Comparison of ENCODE assay signal across 10 cellular contexts in genomic region chr2:200471928-200472645, GRCh38. TPM values are rescaled to one million over a fixed set of nuclear protein-coding genes. Genes with fewer than 3 reads are reported as not detected.
DNase-seq lines count a peak whose midpoint lies in the region; ATAC-seq, FAIRE-seq and TF ChIP-seq lines count a peak whose summit lies in the region.
"Had no signal": no experiment of that assay in that cellular context is flagged by ENCODE, and none has a peak within 500 bp of the region (broad histone marks: within the 10 kb centered on the region; RNA-seq: fewer than 3 reads in every experiment).

No MANE protein-coding gene starts in this region.

- no peak overlapping the region for H3K9ac ChIP-seq in SK-N-SH

- H3K27ac ChIP-seq in substantia nigra (ENCODE audit: low read depth, low read length, poor library complexity, severe bottlenecking) (peak overlapping the region; percentile 96), SK-N-SH (ENCODE audit: low read depth in 2 of 2, low read length in 1 of 2) (no peak overlapping the region), gastroesophageal sphincter (no peak overlapping the region)
- H3K27ac ChIP-seq: breast epithelium had no signal

- no peak for TF ChIP-seq RAD21 in SK-N-SH (IDR thresholded peaks at IDR 0.05; ENCODE audit: low read length)

- H3K9me2 ChIP-seq in SK-N-SH, result no peaks in the 10 kb centered on the region

- H3K4me1 ChIP-seq in SK-N-SH (ENCODE audit: control insufficient read depth in 1 of 2, insufficient read depth in 2 of 2, low read depth in 1 of 2, low read length in 1 of 2) (peaks cover 0 to 8% of the 10 kb centered on the region in 2 experiments; a peak in 1 of 4 replicates), gastroesophageal sphincter (peaks cover 0 to 37% (median 0%) of the 10 kb centered on the region in 3 donors)
- H3K4me1 ChIP-seq: breast epithelium had no signal

- H2AFZ ChIP-seq in SK-N-SH (ENCODE audit: low read depth), result no peak overlapping the region

- no peak for TF ChIP-seq POLR2A in gastroesophageal sphincter (IDR thresholded peaks at IDR 0.05)

- no peak for DNase-seq in GM19239 (ENCODE audit: insufficient read length, low spot score)
- DNase-seq in substantia nigra (lab: John Stamatoyannopoulos, UW), result no peak
- no peak for DNase-seq in NCI-H2227 (lab: John Stamatoyannopoulos, UW; ENCODE audit: unreplicated experiment)
- DNase-seq in SK-N-SH, result no peak
- DNase-seq: activated gamma-delta T cell, Right ventricle myocardium superior had no signal

- H3K9me3 ChIP-seq in SK-N-SH (no peaks in the 10 kb centered on the region), gastroesophageal sphincter (no peaks in the 10 kb centered on the region)
- H3K9me3 ChIP-seq: breast epithelium had no signal

- CTCF ChIA-PET in SK-N-SH (lab: Yijun Ruan, JAX), result interaction anchor here (0.7 to 8.0 kb wide), 40 partner anchors 10 to 502 kb away, joined by 3 to 111 read pairs (median 4); partner anchors contain the start of genes KCTD18, SGO2 and SPATS2L

- POLR2A ChIA-PET in SK-N-SH (lab: Yijun Ruan, JAX), result interaction anchor here (1.1 to 1.5 kb wide), 2 partner anchors 9 to 486 kb away, joined by 3 to 4 read pairs; no protein-coding TSS in a partner anchor

- 89% methylated on average over 8 of the region's 8 CpGs for WGBS in SK-N-SH (ENCODE audit: low lambda C conversion rate)
- WGBS in gastroesophageal sphincter (ENCODE audit: low coverage in 1 of 2), 2 donors, result 43 to 90% methylated on average over 1 to 5 of the region's 8 CpGs

- FAIRE-seq in GM19239 (lab: Jason Lieb, UNC), result peak; percentile 69

- TF ChIP-seq CTCF in SK-N-SH (IDR thresholded peaks at IDR 0.05) (no peak), gastroesophageal sphincter (IDR thresholded peaks at IDR 0.05) (no peak)

- TF ChIP-seq EP300 in SK-N-SH (IDR thresholded peaks at IDR 0.05; ENCODE audit: borderline replicate concordance in 1 of 2, low read depth in 1 of 2, low read length in 1 of 2), result no peak
- TF ChIP-seq EP300 in gastroesophageal sphincter (IDR thresholded peaks at IDR 0.05), result no peak

- H3K4me3 ChIP-seq in SK-N-SH (ENCODE audit: low read depth in 2 of 2, low read length in 1 of 2), result no peak overlapping the region
- no peak overlapping the region for H3K4me3 ChIP-seq in gastroesophageal sphincter
- H3K4me3 ChIP-seq: breast epithelium had no signal

- H3K4me2 ChIP-seq in SK-N-SH, result no peak overlapping the region

- H3K36me3 ChIP-seq in SK-N-SH (replicated peaks in 1 of 2; ENCODE audit: control insufficient read depth in 1 of 2, insufficient read depth in 2 of 2, low read length in 1 of 2), result peaks cover 32 to 55% of the 10 kb centered on the region in 2 experiments
- peaks cover 0 to 94% of the 10 kb centered on the region in 2 donors for H3K36me3 ChIP-seq in gastroesophageal sphincter
- H3K36me3 ChIP-seq: breast epithelium had no signal

- no peaks in the 10 kb centered on the region for H3K79me2 ChIP-seq in SK-N-SH (ENCODE audit: insufficient read depth)

- H3F3A ChIP-seq in SK-N-SH (replicated peaks; ENCODE audit: insufficient read depth), result no peaks in the 10 kb centered on the region

- ATAC-seq in HG02588 (IDR thresholded peaks at IDR 0.05; ENCODE audit: unreplicated experiment) (peak; percentile 2), HG03175 (IDR thresholded peaks at IDR 0.05; ENCODE audit: unreplicated experiment) (peak; percentile 9), gastroesophageal sphincter (no peak)

- H4K20me1 ChIP-seq in SK-N-SH (ENCODE audit: insufficient read depth), result no peaks in the 10 kb centered on the region

- no peaks in the 10 kb centered on the region for H3K27me3 ChIP-seq in SK-N-SH (ENCODE audit: insufficient read depth)
- H3K27me3 ChIP-seq in gastroesophageal sphincter, result no peaks in the 10 kb centered on the region
- H3K27me3 ChIP-seq: breast epithelium had no signal

TF ChIP-seq in SK-N-SH, 30 proteins besides CTCF, POLR2A, EP300 and RAD21:
- TF ChIP-seq TAF1 (IDR thresholded peaks at IDR 0.05; ENCODE audit: borderline replicate concordance, low read depth, low read length) (no peak), MEF2A (IDR thresholded peaks at IDR 0.05; ENCODE audit: borderline replicate concordance, low read depth) (no peak), EZH2phosphoT487 (IDR thresholded peaks at IDR 0.05; ENCODE audit: borderline replicate concordance, low read depth) (no peak), SIN3A (IDR thresholded peaks at IDR 0.05; ENCODE audit: borderline replicate concordance, low read depth, low read length) (no peak), REST (IDR thresholded peaks at IDR 0.05; ENCODE audit: low read depth, low read length) (no peak), ZBTB33 (IDR thresholded peaks at IDR 0.05; ENCODE audit: borderline replicate concordance, low read depth) (no peak), USF1 (IDR thresholded peaks at IDR 0.05; ENCODE audit: borderline replicate concordance, low read depth) (no peak), ELF1 (IDR thresholded peaks at IDR 0.05) (no peak), USF2 (IDR thresholded peaks at IDR 0.05; ENCODE audit: borderline replicate concordance, low read depth, low read length) (no peak), TEAD4 (IDR thresholded peaks at IDR 0.05; ENCODE audit: borderline replicate concordance, insufficient read depth) (no peak), RFX5 (IDR thresholded peaks at IDR 0.05; ENCODE audit: low read length) (no peak), YY1 (IDR thresholded peaks at IDR 0.05; ENCODE audit: low read depth) (no peak), JUND (IDR thresholded peaks at IDR 0.05) (no peak), RCOR1 (IDR thresholded peaks at IDR 0.05; ENCODE audit: low read length) (no peak), FOXM1 (IDR thresholded peaks at IDR 0.05; ENCODE audit: low read depth) (no peak)

RNA-seq across cellular contexts. Expression of gene KCTD18, which starts 37.8 kb away (rescaled TPM):
- 7.1 and 8.0 TPM in 2 replicates for polyA plus RNA-seq in SK-N-SH (2012; rRNA removed)
- polyA plus RNA-seq in SK-N-SH (2012; cell fraction: cytosol; rRNA removed), result 9.3 and 9.8 TPM in 2 replicates
- 7.7 and 8.6 TPM in 2 replicates for polyA plus RNA-seq in SK-N-SH (2012; cell fraction: nucleus; rRNA removed)
- total RNA-seq in gastroesophageal sphincter, result 10 to 100 TPM; 23.7 to 33.8 (median 28.8) TPM

RNA-seq across cellular contexts. Expression of gene SGO2, which starts 53.9 kb away (rescaled TPM):
- 2.8 TPM in 2 replicates for polyA plus RNA-seq in SK-N-SH (2012; rRNA removed)
- polyA plus RNA-seq in SK-N-SH (2012; cell fraction: cytosol; rRNA removed), result 4.3 and 5.3 TPM in 2 replicates
- 1.3 and 1.8 TPM in 2 replicates for polyA plus RNA-seq in SK-N-SH (2012; cell fraction: nucleus; rRNA removed)
- total RNA-seq in gastroesophageal sphincter, result 1 to 10 TPM in 3 of 4 donors, under 1 TPM in 1; 0.62 to 1.8 (median 1.4) TPM
